In genomic region chr20:19212524-19213502, GRCh38 we compare ENCODE assay signal across 8 cellular contexts. TPM values are rescaled to one million over a fixed set of nuclear protein-coding genes. Genes with fewer than 3 reads are reported as not detected.
DNase-seq lines count a peak whose midpoint lies in the region; ATAC-seq and TF ChIP-seq lines count a peak whose summit lies in the region.

SLC24A3 (plus strand) TSS chr20:19212642.

- no TSS peak for BruUV-seq in Panc1 (replicated peaks; lab: Mats Ljungman, UMichigan)

- H3K9me3 ChIP-seq in Panc1 (ENCODE audit: control insufficient read depth, insufficient read depth, low read depth, low read length) (no peaks in the 10 kb centered on the region), thoracic aorta (no peaks in the 10 kb centered on the region)

- H3K4me1 ChIP-seq in Panc1 (ENCODE audit: control insufficient read depth, insufficient read depth, low read length) (no peaks in the 10 kb centered on the region), thoracic aorta (ENCODE audit: control insufficient read depth in 1 of 2, low read depth in 2 of 2) (peaks cover 4 to 23% of the 10 kb centered on the region in 2 donors)

- intact Hi-C loops in Panc1 (cut with micrococcal nuclease; ENCODE audit: unreplicated experiment), result no loop called here

- in situ Hi-C loops in Panc1 (cut with HindIII; ENCODE audit: low pct_unique_long_range_greater_than_20kb, low sequenced_read_pairs), result no loop called here

- peak; percentile 60 for TF ChIP-seq CTCF in Panc1 (IDR thresholded peaks at IDR 0.05)
- peak; percentile 54 for TF ChIP-seq CTCF in thoracic aorta (IDR thresholded peaks at IDR 0.05)

- H3K36me3 ChIP-seq in Panc1 (ENCODE audit: control insufficient read depth, insufficient read depth, low read length), result no peaks in the 10 kb centered on the region
- H3K36me3 ChIP-seq in thoracic aorta, result no peaks in the 10 kb centered on the region

- peak; percentile 57 for ATAC-seq in HG02870 (IDR thresholded peaks at IDR 0.05; ENCODE audit: unreplicated experiment)
- peak; percentile 79 for ATAC-seq in Panc1
- peak; percentile 61 for ATAC-seq in thoracic aorta (ENCODE audit: insufficient number of reproducible peaks, low FRiP score, low read depth)

- DNase-seq in NCI-H524 (lab: John Stamatoyannopoulos, UW) (peak; percentile 77 to 85), NCI-H524 treated with DMSO at 0.1 percent for 48 hours (lab: John Stamatoyannopoulos, UW) (no peak), Panc1 (ENCODE audit: low read depth, low spot score) (no peak), epithelial cell of prostate (ENCODE audit: low read depth, low spot score) (peak; percentile 6), mesenteric fat pad (ENCODE audit: low spot score) (no peak), thoracic aorta (ENCODE audit: low spot score) (no peak), HuH-7 (ENCODE audit: low spot score) (no peak)

- H3K27ac ChIP-seq in Panc1 (ENCODE audit: low read length), result no peak within 1 kb of the TSS
- H3K27ac ChIP-seq in epithelial cell of prostate, result no peak within 1 kb of the TSS
- H3K27ac ChIP-seq in thoracic aorta, result peak within 1 kb of the TSS; percentile 41 to 60

- peaks cover 47% of the 10 kb centered on the region for H3K27me3 ChIP-seq in Panc1 (ENCODE audit: control insufficient read depth, insufficient read depth, low read length)
- H3K27me3 ChIP-seq in thoracic aorta (replicated peaks; ENCODE audit: insufficient read depth), result no peaks in the 10 kb centered on the region

- H3K4me3 ChIP-seq in Panc1 (ENCODE audit: low read depth in 2 of 2, low read length in 2 of 2), result no peak within 1 kb of the TSS
- peak within 1 kb of the TSS; percentile 78 for H3K4me3 ChIP-seq in thoracic aorta

- CTCF ChIA-PET in Panc1 (lab: Charles Lee), result interaction anchor here (0.6 kb wide), 1 partner anchor 298 kb away, joined by 3 read pairs; no protein-coding TSS in a partner anchor

- POLR2A ChIA-PET in Panc1 (lab: Charles Lee), result no interaction called here

RNA-seq across cellular contexts. Expression of gene SLC24A3, which starts in this region (rescaled TPM):
- total RNA-seq in Panc1 (2021; ENCODE audit: unreplicated experiment) (not detected), mesenteric fat pad (16.9 TPM), thoracic aorta (10 to 100 TPM in 1 of 2 donors, 1 to 10 TPM in 1; 8.3 to 31.4 TPM)
- not detected for polyA plus RNA-seq in Panc1 (2012; ENCODE audit: insufficient read length)

Comparison
In these comparisons a context has a peak if more than half of its experiments do, and no peak if none do; other contexts are left out.
1. DNase-seq: peak in NCI-H524 (2 of 2) and epithelial cell of prostate (single experiment); none in NCI-H524 treated with DMSO at 0.1 percent for 48 hours (single experiment), Panc1 (single experiment), mesenteric fat pad (single experiment), thoracic aorta (single experiment) and HuH-7 (single experiment).
2. Peak in ATAC-seq in Panc1; RNA of the gene not detected or under 1 TPM.
3. H3K27ac ChIP-seq: peak in thoracic aorta (2 of 2); none in Panc1 (single experiment) and epithelial cell of prostate (single experiment).
4. Peak in every context shown above with its lines, with median percentiles within 50 percentile points of each other: ATAC-seq.